8 cellular contexts compared by ENCODE assay signal in the genomic region with DNA sequence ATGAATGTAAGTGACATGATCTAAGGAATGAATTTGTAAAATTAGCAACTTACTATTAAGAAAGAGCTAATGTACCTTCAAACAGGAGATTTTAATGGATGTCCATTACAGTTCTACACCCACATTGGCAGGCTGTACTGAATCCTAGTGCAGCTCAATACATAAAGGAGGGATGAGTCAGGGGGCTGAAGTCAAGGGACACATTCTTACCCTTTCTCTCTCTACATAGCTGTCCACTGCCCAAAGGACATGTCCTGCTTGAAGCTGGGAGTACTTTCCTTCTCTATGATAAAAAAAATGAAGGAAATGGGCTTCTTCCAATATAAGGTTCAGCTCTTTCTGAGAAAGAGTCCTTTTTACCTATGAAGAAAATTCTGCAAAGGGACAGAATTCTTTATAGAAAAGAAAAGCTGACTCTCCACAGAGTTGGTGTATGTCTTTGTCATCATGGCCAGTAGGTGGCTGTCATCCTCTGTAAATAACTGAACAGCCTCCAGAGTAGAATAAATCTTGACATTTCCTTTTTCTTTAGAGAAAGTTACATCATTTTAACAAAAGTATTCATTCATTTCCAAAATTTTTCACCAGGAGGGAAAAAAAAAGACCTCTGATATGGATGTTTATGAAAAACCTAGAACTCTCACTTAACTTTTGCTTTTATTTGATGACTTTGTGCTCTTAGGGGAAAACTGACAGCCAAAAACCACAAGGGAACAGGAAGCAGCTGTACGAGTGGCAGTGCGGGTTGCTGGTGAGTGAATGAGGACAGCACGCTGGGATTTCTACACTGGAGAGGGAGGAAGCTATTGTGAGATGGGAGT.
DNase-seq lines count a peak whose midpoint lies in the region; ATAC-seq and TF ChIP-seq lines count a peak whose summit lies in the region.

No MANE protein-coding gene starts in this region.

- H3K36me3 ChIP-seq in ACC112 (ENCODE audit: insufficient read depth, low read length) (no peaks in the 10 kb centered on the region), MM.1S (replicated peaks; ENCODE audit: insufficient read depth, low read length) (no peaks in the 10 kb centered on the region)

- H2AFZ ChIP-seq in ACC112 (ENCODE audit: low read length, unreplicated experiment) (peak overlapping the region; percentile 52), MM.1S (ENCODE audit: low read length) (no peak overlapping the region)

- H3K9me3 ChIP-seq in MM.1S (replicated peaks; ENCODE audit: insufficient read depth, low read length): no peaks in the 10 kb centered on the region

- peak; percentile 82 for ATAC-seq in stimulated activated naive CD8-positive, alpha-beta T cell treated with anti-CD3 and anti-CD28 coated beads, Interleukin-15, Interleukin-2, amounts not matched to agents 100 U/mL and 50 U/mL, for 24 hours

- H3K4me1 ChIP-seq in ACC112 (ENCODE audit: control insufficient read depth, insufficient read depth, low read length, unreplicated experiment) (no peaks in the 10 kb centered on the region), MM.1S (ENCODE audit: low read length) (no peaks in the 10 kb centered on the region)

- H3K27ac ChIP-seq in ACC112 (ENCODE audit: low read depth, low read length) (no peak overlapping the region), MM.1S (ENCODE audit: low read length) (no peak overlapping the region)

- H3K4me3 ChIP-seq in ACC112 (ENCODE audit: low read depth, low read length) (peak overlapping the region; percentile 70), MM.1S (ENCODE audit: low read length) (no peak overlapping the region)

- peak; percentile 6 for DNase-seq in GM04504 (ENCODE audit: low read depth)
- DNase-seq in HCEC 1CT: peak; percentile 30
- DNase-seq in MM.1S: peak; percentile 25
- peak; percentile 7 for DNase-seq in amniotic epithelial cell (ENCODE audit: low read depth)
- peak; percentile 42 for DNase-seq in iPS-NIHi7 (ENCODE audit: extremely low spot score)
- DNase-seq in stimulated activated naive CD8-positive, alpha-beta T cell treated with anti-CD3 and anti-CD28 coated beads, Interleukin-15, Interleukin-2, amounts not matched to agents 100 U/mL and 50 U/mL, for 24 hours: no peak
- no peak for DNase-seq in NCI-H526 treated with DMSO at 0.1 percent for 48 hours (lab: John Stamatoyannopoulos, UW)

- no peak overlapping the region for H3K9ac ChIP-seq in MM.1S (ENCODE audit: low read length)

- H3K79me2 ChIP-seq in ACC112 (ENCODE audit: control insufficient read depth, insufficient read depth, low read length, unreplicated experiment) (no peaks in the 10 kb centered on the region), MM.1S (ENCODE audit: low read length) (no peaks in the 10 kb centered on the region)

- no peaks in the 10 kb centered on the region for H3F3A ChIP-seq in MM.1S (ENCODE audit: insufficient read depth, low read length)

- H4K20me1 ChIP-seq in MM.1S (ENCODE audit: insufficient read depth, low read length): no peaks in the 10 kb centered on the region

- TF ChIP-seq CTCF in MM.1S (IDR thresholded peaks at IDR 0.05; ENCODE audit: low read length): peak; percentile 44

- H3K4me2 ChIP-seq in MM.1S (ENCODE audit: low read depth, low read length): 0 out of 2 replicates have a peak overlapping the region, but pooled peaks have one; percentile 12

- H3K27me3 ChIP-seq in ACC112 (ENCODE audit: insufficient read depth, low read length) (peaks cover 59% of the 10 kb centered on the region), MM.1S (replicated peaks; ENCODE audit: insufficient read depth, low read length) (peaks cover 18% of the 10 kb centered on the region)

- no peaks in the 10 kb centered on the region for H3K9me2 ChIP-seq in MM.1S (replicated peaks; ENCODE audit: insufficient read depth, low read length)

Comparison
In these comparisons a context has a peak if more than half of its experiments do, and no peak if none do; other contexts are left out.
1. DNase-seq: peak in GM04504 (single experiment), HCEC 1CT (single experiment), MM.1S (single experiment), amniotic epithelial cell (single experiment) and iPS-NIHi7 (single experiment); none in stimulated activated naive CD8-positive, alpha-beta T cell treated with anti-CD3 and anti-CD28 coated beads, Interleukin-15, Interleukin-2, amounts not matched to agents 100 U/mL and 50 U/mL, for 24 hours (single experiment) and NCI-H526 treated with DMSO at 0.1 percent for 48 hours (single experiment).